In genomic region chr3:140576444-140576843, GRCh38 we compare ENCODE assay signal across 28 cellular contexts.
"Had no signal": no experiment of that assay in that cellular context is flagged by ENCODE, and none has a peak within 500 bp of the region (broad histone marks: within the 10 kb centered on the region; RNA-seq: fewer than 3 reads in every experiment).

No MANE protein-coding gene starts in this region.

- DNase-seq: colonic mucosa; cortex of kidney; dermis blood vessel endothelial cell; dorsolateral prefrontal cortex; effector CD4-positive, alpha-beta T cell; effector CD8-positive, alpha-beta T cell; effector memory CD4-positive, alpha-beta T cell; effector memory CD8-positive, alpha-beta T cell; endodermal cell; erythroblast; esophagus squamous epithelium; foreskin fibroblast; foreskin keratinocyte; foreskin melanocyte; gastrocnemius medialis; glutamatergic neuron; head of caudate nucleus; heart left ventricle had no signal

- H3K9me3 Mint-ChIP-seq: dendritic cell treated with granulocyte-macrophage colony-stimulating factor and Interleukin-4, amounts not matched to agents 40 ng/mL and 50 ng/mL, for 4 days; endodermal cell had no signal

- H3K4me3 Mint-ChIP-seq: dendritic cell treated with granulocyte-macrophage colony-stimulating factor and Interleukin-4, amounts not matched to agents 40 ng/mL and 50 ng/mL, for 4 days; effector memory CD8-positive, alpha-beta T cell; endodermal cell had no signal

- ATAC-seq: effector memory CD8-positive, alpha-beta T cell; esophagus mucosa; foreskin keratinocyte; gastrocnemius medialis; gastroesophageal sphincter; heart left ventricle had no signal

- H3K27me3 Mint-ChIP-seq: dendritic cell treated with granulocyte-macrophage colony-stimulating factor and Interleukin-4, amounts not matched to agents 40 ng/mL and 50 ng/mL, for 4 days had no signal

- H3K36me3 ChIP-seq: colonic mucosa, esophagus muscularis mucosa, esophagus squamous epithelium, gastrocnemius medialis, gastroesophageal sphincter, heart left ventricle had no signal

- FAIRE-seq: colon, endometrium, endothelial cell of umbilical vein, frontal cortex had no signal

- H3K27me3 ChIP-seq: colonic mucosa, dorsolateral prefrontal cortex, esophagus muscularis mucosa, esophagus squamous epithelium, gastrocnemius medialis, heart left ventricle had no signal

- H3K4me3 ChIP-seq: colonic mucosa, coronary artery, dorsolateral prefrontal cortex, esophagus muscularis mucosa, esophagus squamous epithelium, gastrocnemius medialis, gastroesophageal sphincter, heart left ventricle had no signal

- H3K27ac ChIP-seq: colonic mucosa, coronary artery, dorsolateral prefrontal cortex, epithelial cell of prostate, esophagus muscularis mucosa, esophagus squamous epithelium, foreskin keratinocyte, gastrocnemius medialis, gastroesophageal sphincter, heart left ventricle had no signal

- H3K4me1 ChIP-seq: colonic mucosa, esophagus squamous epithelium, foreskin keratinocyte, gastrocnemius medialis had no signal

- H3K9me3 ChIP-seq: colonic mucosa, esophagus muscularis mucosa, esophagus squamous epithelium, gastrocnemius medialis, gastroesophageal sphincter, heart left ventricle had no signal

- H3K27ac Mint-ChIP-seq: dendritic cell treated with granulocyte-macrophage colony-stimulating factor and Interleukin-4, amounts not matched to agents 40 ng/mL and 50 ng/mL, for 4 days; effector memory CD8-positive, alpha-beta T cell; endodermal cell had no signal
